In genomic region chr18:52283927-52284326, GRCh38 we compare ENCODE assay signal across 1 cellular context.
TF ChIP-seq lines count a peak whose summit lies in the region.

No MANE protein-coding gene starts in this region.

TF ChIP-seq in HepG2, 621 proteins besides CTCF, POLR2A, EP300 and RAD21 (continued from another document):
- TF ChIP-seq ZNF407 (CRISPR knock-in tag; IDR thresholded peaks at IDR 0.05; ENCODE audit: not compliant biosample characterization) = no peak
TF ChIP-seq in HepG2: peak in this region for 0.
